In genomic region chr6:20707870-20708269, GRCh38 we compare ENCODE assay signal across 16 cellular contexts.
DNase-seq lines count a peak whose midpoint lies in the region; ATAC-seq and TF ChIP-seq lines count a peak whose summit lies in the region.
"Had no signal": no experiment of that assay in that cellular context is flagged by ENCODE, and none has a peak within 500 bp of the region (broad histone marks: within the 10 kb centered on the region; RNA-seq: fewer than 3 reads in every experiment).

No MANE protein-coding gene starts in this region.

- H3K9ac ChIP-seq in PC-3 (ENCODE audit: low read length), result no peak overlapping the region
- H3K9ac ChIP-seq: BLaER1, SK-N-SH had no signal

- intact Hi-C loops in CD4-positive, alpha-beta T cell (cut with DNase I, micrococcal nuclease), result no loop called here
- intact Hi-C loops in PC-3 (cut with micrococcal nuclease), result no loop called here
- intact Hi-C loops in natural killer cell (cut with micrococcal nuclease), result loop anchor here (1.0 kb wide), 1 partner anchor 15 kb away; no protein-coding TSS in a partner anchor

- H3K36me3 ChIP-seq in PC-3 (ENCODE audit: low read depth, low read length), result no peaks in the 10 kb centered on the region
- H3K36me3 ChIP-seq: BLaER1 had no signal

- BruUV-seq in PC-3 (replicated peaks; lab: Mats Ljungman, UMichigan), result no TSS peak

- no peaks in the 10 kb centered on the region for H3K79me2 ChIP-seq in PC-3 (ENCODE audit: low read length)

- POLR2A ChIA-PET in CD4-positive, alpha-beta T cell (lab: Charles Lee), result no interaction called here
- POLR2A ChIA-PET in PC-3 (lab: Charles Lee; ENCODE audit: unreplicated experiment), result no interaction called here

- H2AFZ ChIP-seq in PC-3 (ENCODE audit: low read length), result no peak overlapping the region

- no peak for ATAC-seq in CD4-positive, alpha-beta T cell (ENCODE audit: poor library complexity)
- ATAC-seq in PC-3 (peak; percentile 18; the same call in 1 of the 2 replicates), natural killer cell (no peak), HG03139 (IDR thresholded peaks at IDR 0.05; ENCODE audit: unreplicated experiment) (no peak)
- ATAC-seq in activated naive CD4-positive, alpha-beta T cell treated with anti-CD3 and anti-CD28 coated beads, Interleukin-2, amount 50 U/mL, for 72 hours, result no peak
- ATAC-seq: HepG2 had no signal

- H3K4me1 Mint-ChIP-seq in CD4-positive, alpha-beta T cell (ENCODE audit: low read depth), result peaks cover 58% of the 10 kb centered on the region
- peaks cover 26 to 49% of the 10 kb centered on the region in 2 donors for H3K4me1 Mint-ChIP-seq in natural killer cell

- H3K27ac ChIP-seq in CD4-positive, alpha-beta T cell (ENCODE audit: low read depth, low read length), result no peak overlapping the region
- H3K27ac ChIP-seq in PC-3 (ENCODE audit: low read length), result no peak overlapping the region
- H3K27ac ChIP-seq: 22Rv1, BLaER1, RWPE1 had no signal

- H3K4me2 ChIP-seq in PC-3 (ENCODE audit: low read length), result no peak overlapping the region
- H3K4me2 ChIP-seq: BLaER1, SK-N-SH had no signal

- H3K36me3 Mint-ChIP-seq in CD4-positive, alpha-beta T cell (ENCODE audit: low read depth), result no peaks in the 10 kb centered on the region
- H3K36me3 Mint-ChIP-seq in natural killer cell, result no peaks in the 10 kb centered on the region
- peaks cover 0 to 8% of the 10 kb centered on the region in 2 donors for H3K36me3 Mint-ChIP-seq in activated naive CD4-positive, alpha-beta T cell treated with anti-CD3 and anti-CD28 coated beads, Interleukin-2, amount 50 U/mL, for 72 hours
- H3K36me3 Mint-ChIP-seq: CD8-positive, alpha-beta T cell had no signal

- no peaks in the 10 kb centered on the region for H3K9me3 ChIP-seq in CD4-positive, alpha-beta T cell (ENCODE audit: control insufficient read depth, low read length)
- H3K9me3 ChIP-seq in PC-3 (ENCODE audit: low read length), result no peaks in the 10 kb centered on the region
- H3K9me3 ChIP-seq: BLaER1, SK-N-SH had no signal

- H3K9me2 ChIP-seq in PC-3 (replicated peaks; ENCODE audit: low read length), result no peaks in the 10 kb centered on the region
- H3K9me2 ChIP-seq: SK-N-SH had no signal

- H3K9me3 Mint-ChIP-seq in CD4-positive, alpha-beta T cell, result no peaks in the 10 kb centered on the region
- no peaks in the 10 kb centered on the region for H3K9me3 Mint-ChIP-seq in natural killer cell
- H3K9me3 Mint-ChIP-seq in activated naive CD4-positive, alpha-beta T cell treated with anti-CD3 and anti-CD28 coated beads, Interleukin-2, amount 50 U/mL, for 72 hours, result peaks cover 0 to 1% of the 10 kb centered on the region in 2 donors
- H3K9me3 Mint-ChIP-seq: CD8-positive, alpha-beta T cell had no signal

- no peak overlapping the region for H3K4me3 ChIP-seq in PC-3 (ENCODE audit: low read length)
- H3K4me3 ChIP-seq: BLaER1 had no signal

- H4K20me1 ChIP-seq in PC-3 (ENCODE audit: low read length), result no peaks in the 10 kb centered on the region
- H4K20me1 ChIP-seq: BLaER1 had no signal

- no peaks in the 10 kb centered on the region for H3K27me3 ChIP-seq in CD4-positive, alpha-beta T cell (ENCODE audit: control insufficient read depth, insufficient read depth, low read length)
- no peaks in the 10 kb centered on the region for H3K27me3 ChIP-seq in PC-3 (ENCODE audit: low read length)
- H3K27me3 ChIP-seq: BLaER1 had no signal

- TF ChIP-seq CTCF in CD4-positive, alpha-beta T cell (IDR thresholded peaks at IDR 0.05), result no peak
- TF ChIP-seq CTCF in PC-3 (conservative IDR thresholded peaks at IDR 0.05; ENCODE audit: low read depth, low read length) (no peak), natural killer cell (IDR thresholded peaks at IDR 0.05) (no peak)

- peak overlapping the region; percentile 0 for H3K27ac Mint-ChIP-seq in CD4-positive, alpha-beta T cell
- H3K27ac Mint-ChIP-seq in natural killer cell, result peak overlapping the region; percentile 10 to 67
- no peak overlapping the region for H3K27ac Mint-ChIP-seq in activated naive CD4-positive, alpha-beta T cell treated with anti-CD3 and anti-CD28 coated beads, Interleukin-2, amount 50 U/mL, for 72 hours

- CTCF ChIA-PET in CD4-positive, alpha-beta T cell (lab: Charles Lee), result no interaction called here
- CTCF ChIA-PET in PC-3 (lab: Charles Lee), result no interaction called here

- peaks cover 18% of the 10 kb centered on the region for H3K4me1 ChIP-seq in PC-3 (ENCODE audit: insufficient read depth, low read length)
- H3K4me1 ChIP-seq: BLaER1 had no signal

- no peak overlapping the region for H3K4me3 Mint-ChIP-seq in CD4-positive, alpha-beta T cell
- no peak overlapping the region for H3K4me3 Mint-ChIP-seq in natural killer cell
- H3K4me3 Mint-ChIP-seq: CD8-positive, alpha-beta T cell had no signal

- no peaks in the 10 kb centered on the region for H3F3A ChIP-seq in PC-3 (ENCODE audit: low read length, unreplicated experiment)

- no peaks in the 10 kb centered on the region for H3K27me3 Mint-ChIP-seq in CD4-positive, alpha-beta T cell
- no peaks in the 10 kb centered on the region for H3K27me3 Mint-ChIP-seq in natural killer cell (ENCODE audit: low read depth in 2 of 2)

- DNase-seq in DMS53 (lab: John Stamatoyannopoulos, UW) (peak; percentile 29), DMS53 treated with DMSO at 0.1 percent for 48 hours (lab: John Stamatoyannopoulos, UW; ENCODE audit: unreplicated experiment) (no peak), PC-3 (no peak), natural killer cell (no peak), NCI-H1092 treated with DMSO at 0.1 percent for 48 hours (lab: John Stamatoyannopoulos, UW) (no peak)
- DNase-seq in CD4-positive, alpha-beta T cell, result no peak
- no peak for DNase-seq in activated naive CD4-positive, alpha-beta T cell treated with anti-CD3 and anti-CD28 coated beads, Interleukin-2, amount 50 U/mL, for 72 hours (ENCODE audit: low spot score in 2 of 2)
- DNase-seq: NCI-H1930, SIG-M5, SK-N-SH had no signal

Comparison
In these comparisons a context has a peak if more than half of its experiments do, and no peak if none do; other contexts are left out.
1. H3K27ac Mint-ChIP-seq: peak in CD4-positive, alpha-beta T cell (single experiment) and natural killer cell (2 of 2); none in activated naive CD4-positive, alpha-beta T cell treated with anti-CD3 and anti-CD28 coated beads, Interleukin-2, amount 50 U/mL, for 72 hours (0 of 2).